17 cellular contexts compared by ENCODE assay signal in the genomic region with DNA sequence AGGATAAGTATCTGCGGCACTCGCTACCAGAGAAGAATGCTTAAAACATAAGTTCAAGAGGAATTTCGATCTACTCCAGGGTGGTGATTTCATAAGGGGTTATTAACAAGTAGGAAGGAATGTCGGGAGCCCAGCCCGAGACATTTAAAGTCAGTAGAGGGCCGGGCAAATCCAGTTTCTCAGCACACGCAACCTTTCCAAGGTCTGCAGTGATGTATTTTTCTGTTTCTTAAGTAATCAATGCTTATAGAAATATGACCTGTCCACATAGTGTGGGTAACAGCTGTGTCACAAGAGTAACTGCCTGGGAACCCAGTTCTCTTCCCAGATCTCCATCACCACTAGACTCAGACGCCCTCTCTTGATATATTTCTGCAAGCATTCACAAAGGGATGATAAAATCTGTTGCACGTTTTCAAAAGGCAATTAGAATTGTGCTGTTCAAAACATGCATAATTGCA.
DNase-seq lines count a peak whose midpoint lies in the region; ATAC-seq and TF ChIP-seq lines count a peak whose summit lies in the region.
"Had no signal": no experiment of that assay in that cellular context is flagged by ENCODE, and none has a peak within 500 bp of the region (broad histone marks: within the 10 kb centered on the region; RNA-seq: fewer than 3 reads in every experiment).

No MANE protein-coding gene starts in this region.

- no peak overlapping the region for H3K9ac ChIP-seq in muscle layer of colon (ENCODE audit: low read length)
- H3K9ac ChIP-seq: KMS-11 had no signal

- no peaks in the 10 kb centered on the region for H3K36me3 ChIP-seq in muscle layer of colon (ENCODE audit: insufficient read depth, low read length)
- H3K36me3 ChIP-seq in GM23338 (ENCODE audit: insufficient read depth) = no peaks in the 10 kb centered on the region
- H3K36me3 ChIP-seq: ovary, tibial nerve had no signal

- no peak overlapping the region for H3K4me2 ChIP-seq in GM23338
- H3K4me2 ChIP-seq: KMS-11 had no signal

- H3K27ac ChIP-seq in cingulate gyrus (ENCODE audit: low read depth, low read length) = peak overlapping the region; percentile 39
- H3K27ac ChIP-seq in muscle layer of colon (ENCODE audit: low read depth, low read length) = peak overlapping the region; percentile 0
- no peak overlapping the region for H3K27ac ChIP-seq in GM23338 (ENCODE audit: low read depth)
- H3K27ac ChIP-seq: KMS-11, ovary, tibial nerve had no signal

- H3K4me1 Mint-ChIP-seq in GM23338 = peaks cover 60% of the 10 kb centered on the region
- H3K4me1 Mint-ChIP-seq: activated naive CD4-positive, alpha-beta T cell treated with anti-CD3 and anti-CD28 coated beads, Interleukin-2, amount 10 ng/mL, durations not matched to agents 7 days and 5 days had no signal

- ATAC-seq in HG03280 (IDR thresholded peaks at IDR 0.05; ENCODE audit: unreplicated experiment) = no peak
- ATAC-seq in HG02885 (IDR thresholded peaks at IDR 0.05; ENCODE audit: poor library complexity, unreplicated experiment) = no peak
- no peak for ATAC-seq in GM23338
- ATAC-seq: Right ventricle myocardium inferior had no signal

- peaks cover 14% of the 10 kb centered on the region for H3K27me3 Mint-ChIP-seq in GM23338 (ENCODE audit: insufficient read depth, low read depth, poor library complexity)

- no peaks in the 10 kb centered on the region for H3K9me3 ChIP-seq in muscle layer of colon (ENCODE audit: low read length)
- H3K9me3 ChIP-seq: ovary, tibial nerve had no signal

- no peaks in the 10 kb centered on the region for H3K79me2 ChIP-seq in GM23338 (replicated peaks; ENCODE audit: insufficient read depth)

- H3K4me3 Mint-ChIP-seq in GM23338 = no peak overlapping the region
- H3K4me3 Mint-ChIP-seq: activated naive CD4-positive, alpha-beta T cell treated with anti-CD3 and anti-CD28 coated beads, Interleukin-2, amount 10 ng/mL, durations not matched to agents 7 days and 5 days had no signal

- peak; percentile 73 for DNase-seq in A172 (ENCODE audit: low spot score)
- DNase-seq in M059J (ENCODE audit: low read depth) = peak; percentile 67
- DNase-seq in kidney glomerular epithelial cell (lab: John Stamatoyannopoulos, UW) = no peak
- no peak for DNase-seq in GM23338 (ENCODE audit: low spot score)
- DNase-seq: ACHN; activated CD4-positive, alpha-beta T cell treated with anti-CD3 and anti-CD28 coated beads for 48 hours; activated naive CD4-positive, alpha-beta T cell treated with anti-CD3 and anti-CD28 coated beads, Interleukin-2, amount 10 ng/mL, durations not matched to agents 7 days and 5 days; effector memory CD4-positive, alpha-beta T cell; GF-D8; ovary had no signal

- H3K9me3 Mint-ChIP-seq in GM23338 = no peaks in the 10 kb centered on the region
- H3K9me3 Mint-ChIP-seq: activated naive CD4-positive, alpha-beta T cell treated with anti-CD3 and anti-CD28 coated beads, Interleukin-2, amount 10 ng/mL, durations not matched to agents 7 days and 5 days had no signal

- no peaks in the 10 kb centered on the region; the same call in 2 of the 3 replicates for H3K36me3 Mint-ChIP-seq in GM23338 (ENCODE audit: low read depth)
- H3K36me3 Mint-ChIP-seq: activated naive CD4-positive, alpha-beta T cell treated with anti-CD3 and anti-CD28 coated beads, Interleukin-2, amount 10 ng/mL, durations not matched to agents 7 days and 5 days had no signal

- no peaks in the 10 kb centered on the region for H3F3A ChIP-seq in GM23338 (replicated peaks; ENCODE audit: low read depth)

- no peaks in the 10 kb centered on the region for H3K9me2 ChIP-seq in GM23338 (ENCODE audit: insufficient read depth)

- H3K27ac Mint-ChIP-seq in GM23338 = no peak overlapping the region
- H3K27ac Mint-ChIP-seq: activated naive CD4-positive, alpha-beta T cell treated with anti-CD3 and anti-CD28 coated beads, Interleukin-2, amount 10 ng/mL, durations not matched to agents 7 days and 5 days had no signal

- H4K20me1 ChIP-seq in GM23338 (replicated peaks; ENCODE audit: insufficient read depth) = no peaks in the 10 kb centered on the region

- no peak for TF ChIP-seq CTCF in GM23338 (conservative IDR thresholded peaks at IDR 0.05; ENCODE audit: low read depth in 2 of 2)

- H3K4me3 ChIP-seq in muscle layer of colon (ENCODE audit: low read depth in 1 of 2, low read length in 2 of 2) (peak overlapping the region; percentile 2 to 6), GM23338 (no peak overlapping the region)
- H3K4me3 ChIP-seq: ovary had no signal

- no peak overlapping the region for H2AFZ ChIP-seq in GM23338

- H3K4me1 ChIP-seq in muscle layer of colon (ENCODE audit: insufficient read depth, low read length) (peaks cover 24% of the 10 kb centered on the region), GM23338 (ENCODE audit: insufficient read depth) (peaks cover 25% of the 10 kb centered on the region)

- H3K27me3 ChIP-seq in muscle layer of colon (ENCODE audit: control insufficient read depth in 1 of 2, insufficient read depth in 2 of 2, low read length in 2 of 2) (no peaks in the 10 kb centered on the region), GM23338 (ENCODE audit: insufficient read depth) (no peaks in the 10 kb centered on the region)
- H3K27me3 ChIP-seq: ovary, tibial nerve had no signal

TF ChIP-seq in GM23338, 12 proteins besides CTCF, POLR2A, EP300 and RAD21 (continues in another document):
- TF ChIP-seq, protein P1, sequence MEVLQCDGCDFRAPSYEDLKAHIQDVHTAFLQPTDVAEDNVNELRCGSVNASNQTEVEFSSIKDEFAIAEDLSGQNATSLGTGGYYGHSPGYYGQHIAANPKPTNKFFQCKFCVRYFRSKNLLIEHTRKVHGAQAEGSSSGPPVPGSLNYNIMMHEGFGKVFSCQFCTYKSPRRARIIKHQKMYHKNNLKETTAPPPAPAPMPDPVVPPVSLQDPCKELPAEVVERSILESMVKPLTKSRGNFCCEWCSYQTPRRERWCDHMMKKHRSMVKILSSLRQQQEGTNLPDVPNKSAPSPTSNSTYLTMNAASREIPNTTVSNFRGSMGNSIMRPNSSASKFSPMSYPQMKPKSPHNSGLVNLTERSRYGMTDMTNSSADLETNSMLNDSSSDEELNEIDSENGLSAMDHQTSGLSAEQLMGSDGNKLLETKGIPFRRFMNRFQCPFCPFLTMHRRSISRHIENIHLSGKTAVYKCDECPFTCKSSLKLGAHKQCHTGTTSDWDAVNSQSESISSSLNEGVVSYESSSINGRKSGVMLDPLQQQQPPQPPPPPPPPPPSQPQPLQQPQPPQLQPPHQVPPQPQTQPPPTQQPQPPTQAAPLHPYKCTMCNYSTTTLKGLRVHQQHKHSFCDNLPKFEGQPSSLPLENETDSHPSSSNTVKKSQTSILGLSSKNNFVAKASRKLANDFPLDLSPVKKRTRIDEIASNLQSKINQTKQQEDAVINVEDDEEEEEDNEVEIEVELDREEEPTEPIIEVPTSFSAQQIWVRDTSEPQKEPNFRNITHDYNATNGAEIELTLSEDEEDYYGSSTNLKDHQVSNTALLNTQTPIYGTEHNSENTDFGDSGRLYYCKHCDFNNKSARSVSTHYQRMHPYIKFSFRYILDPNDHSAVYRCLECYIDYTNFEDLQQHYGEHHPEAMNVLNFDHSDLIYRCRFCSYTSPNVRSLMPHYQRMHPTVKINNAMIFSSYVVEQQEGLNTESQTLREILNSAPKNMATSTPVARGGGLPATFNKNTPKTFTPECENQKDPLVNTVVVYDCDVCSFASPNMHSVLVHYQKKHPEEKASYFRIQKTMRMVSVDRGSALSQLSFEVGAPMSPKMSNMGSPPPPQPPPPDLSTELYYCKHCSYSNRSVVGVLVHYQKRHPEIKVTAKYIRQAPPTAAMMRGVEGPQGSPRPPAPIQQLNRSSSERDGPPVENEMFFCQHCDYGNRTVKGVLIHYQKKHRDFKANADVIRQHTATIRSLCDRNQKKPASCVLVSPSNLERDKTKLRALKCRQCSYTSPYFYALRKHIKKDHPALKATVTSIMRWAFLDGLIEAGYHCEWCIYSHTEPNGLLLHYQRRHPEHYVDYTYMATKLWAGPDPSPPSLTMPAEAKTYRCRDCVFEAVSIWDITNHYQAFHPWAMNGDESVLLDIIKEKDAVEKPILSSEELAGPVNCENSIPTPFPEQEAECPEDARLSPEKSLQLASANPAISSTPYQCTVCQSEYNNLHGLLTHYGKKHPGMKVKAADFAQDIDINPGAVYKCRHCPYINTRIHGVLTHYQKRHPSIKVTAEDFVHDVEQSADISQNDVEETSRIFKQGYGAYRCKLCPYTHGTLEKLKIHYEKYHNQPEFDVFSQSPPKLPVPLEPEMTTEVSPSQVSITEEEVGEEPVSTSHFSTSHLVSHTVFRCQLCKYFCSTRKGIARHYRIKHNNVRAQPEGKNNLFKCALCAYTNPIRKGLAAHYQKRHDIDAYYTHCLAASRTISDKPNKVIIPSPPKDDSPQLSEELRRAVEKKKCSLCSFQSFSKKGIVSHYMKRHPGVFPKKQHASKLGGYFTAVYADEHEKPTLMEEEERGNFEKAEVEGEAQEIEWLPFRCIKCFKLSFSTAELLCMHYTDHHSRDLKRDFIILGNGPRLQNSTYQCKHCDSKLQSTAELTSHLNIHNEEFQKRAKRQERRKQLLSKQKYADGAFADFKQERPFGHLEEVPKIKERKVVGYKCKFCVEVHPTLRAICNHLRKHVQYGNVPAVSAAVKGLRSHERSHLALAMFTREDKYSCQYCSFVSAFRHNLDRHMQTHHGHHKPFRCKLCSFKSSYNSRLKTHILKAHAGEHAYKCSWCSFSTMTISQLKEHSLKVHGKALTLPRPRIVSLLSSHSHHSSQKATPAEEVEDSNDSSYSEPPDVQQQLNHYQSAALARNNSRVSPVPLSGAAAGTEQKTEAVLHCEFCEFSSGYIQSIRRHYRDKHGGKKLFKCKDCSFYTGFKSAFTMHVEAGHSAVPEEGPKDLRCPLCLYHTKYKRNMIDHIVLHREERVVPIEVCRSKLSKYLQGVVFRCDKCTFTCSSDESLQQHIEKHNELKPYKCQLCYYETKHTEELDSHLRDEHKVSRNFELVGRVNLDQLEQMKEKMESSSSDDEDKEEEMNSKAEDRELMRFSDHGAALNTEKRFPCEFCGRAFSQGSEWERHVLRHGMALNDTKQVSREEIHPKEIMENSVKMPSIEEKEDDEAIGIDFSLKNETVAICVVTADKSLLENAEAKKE (CRISPR knock-in tag; IDR thresholded peaks at IDR 0.05) = no peak

Comparison
In these comparisons a context has a peak if more than half of its experiments do, and no peak if none do; other contexts are left out.
1. DNase-seq: peak in A172 (single experiment) and M059J (single experiment); none in kidney glomerular epithelial cell (single experiment) and GM23338 (single experiment).